8 cellular contexts compared by ENCODE assay signal in genomic region chr17:60524463-60525346, GRCh38. TPM values are rescaled to one million over a fixed set of nuclear protein-coding genes. Genes with fewer than 3 reads are reported as not detected.
DNase-seq lines count a peak whose midpoint lies in the region; ATAC-seq and TF ChIP-seq lines count a peak whose summit lies in the region.

No MANE protein-coding gene starts in this region.

- no peak overlapping the region for H3K23ac ChIP-seq in neuronal stem cell (ENCODE audit: low read depth, low read length, poor library complexity)

- intact Hi-C loops in activated CD4-positive, alpha-beta T cell treated with anti-CD3 and anti-CD28 coated beads, Interleukin-2, amount 10 ng/mL, durations not matched to agents 24 days and 14 days (cut with micrococcal nuclease) = loop anchor here (2.0 to 5.0 kb wide), 5 partner anchors 76 to 447 kb away; partner anchors contain the start of genes BCAS3, HEATR6, PPM1D and USP32

- no peak overlapping the region for H4K91ac ChIP-seq in neuronal stem cell (ENCODE audit: low read depth, low read length, poor library complexity)

- H3K36me3 Mint-ChIP-seq in activated CD4-positive, alpha-beta T cell treated with anti-CD3 and anti-CD28 coated beads, Interleukin-2, amount 10 ng/mL, durations not matched to agents 24 days and 14 days (ENCODE audit: low read depth) = peaks cover 16% of the 10 kb centered on the region

- no peak overlapping the region for H3K9ac ChIP-seq in neuronal stem cell (ENCODE audit: low read depth, low read length, poor library complexity)

- H3K9me3 ChIP-seq in esophagus (ENCODE audit: control insufficient read depth in 2 of 2, insufficient read depth in 1 of 2, low read depth in 1 of 2, low read length in 1 of 2) = no peaks in the 10 kb centered on the region
- peaks cover 0 to 11% of the 10 kb centered on the region in 2 donors for H3K9me3 ChIP-seq in neuronal stem cell (replicated peaks in 1 of 2; ENCODE audit: control insufficient read depth in 2 of 2, insufficient read depth in 1 of 2, low read depth in 1 of 2, low read length in 2 of 2)

- ATAC-seq in HG03442 (IDR thresholded peaks at IDR 0.05; ENCODE audit: unreplicated experiment) (no peak), HG03354 (IDR thresholded peaks at IDR 0.05; ENCODE audit: poor library complexity, severe bottlenecking, unreplicated experiment) (no peak)

- H3K4me1 Mint-ChIP-seq in activated CD4-positive, alpha-beta T cell treated with anti-CD3 and anti-CD28 coated beads, Interleukin-2, amount 10 ng/mL, durations not matched to agents 24 days and 14 days = peaks cover 36% of the 10 kb centered on the region

- H3K4ac ChIP-seq in neuronal stem cell (ENCODE audit: low read length) = no peak overlapping the region

- H2BK120ac ChIP-seq in neuronal stem cell (ENCODE audit: low read depth, low read length) = no peak overlapping the region

- peak overlapping the region; percentile 82 for H3K4me2 ChIP-seq in neuronal stem cell (ENCODE audit: insufficient read depth, low read length, poor library complexity, severe bottlenecking)

- CTCF ChIA-PET in RWPE1 (lab: Yijun Ruan, JAX) = interaction anchor here (0.8 to 1.6 kb wide), 4 partner anchors 11 to 75 kb away, joined by 3 to 6 read pairs (median 4); partner anchors contain the start of gene PPM1D

- H3K9me3 Mint-ChIP-seq in activated CD4-positive, alpha-beta T cell treated with anti-CD3 and anti-CD28 coated beads, Interleukin-2, amount 10 ng/mL, durations not matched to agents 24 days and 14 days = no peaks in the 10 kb centered on the region

- H3K36me3 ChIP-seq in esophagus (ENCODE audit: control insufficient read depth in 2 of 2, insufficient read depth in 2 of 2, low read length in 1 of 2) (peaks cover 1 to 2% of the 10 kb centered on the region in 2 donors), neuronal stem cell (replicated peaks in 1 of 2; ENCODE audit: control insufficient read depth in 2 of 2, insufficient read depth in 2 of 2, low read length in 2 of 2) (peaks cover 0 to 35% of the 10 kb centered on the region in 2 donors)

- no peak for DNase-seq in activated CD4-positive, alpha-beta T cell treated with anti-CD3 and anti-CD28 coated beads, Interleukin-2, amount 10 ng/mL, durations not matched to agents 24 days and 14 days
- DNase-seq in activated CD4-positive, alpha-beta T cell treated with anti-CD3 and anti-CD28 coated beads for 1 hour = no peak
- DNase-seq in RWPE1 (ENCODE audit: low spot score) = no peak
- DNase-seq in neuronal stem cell (ENCODE audit: low spot score) = no peak
- no peak for DNase-seq in NCI-H2029 treated with DMSO at 0.1 percent for 48 hours (lab: John Stamatoyannopoulos, UW)

- H3K27me3 ChIP-seq in esophagus (ENCODE audit: control insufficient read depth in 1 of 2, insufficient read depth in 2 of 2, low read length in 2 of 2) (no peaks in the 10 kb centered on the region), neuronal stem cell (ENCODE audit: control insufficient read depth in 3 of 3, insufficient read depth in 3 of 3, low read depth in 1 of 3, low read length in 3 of 3) (no peaks in the 10 kb centered on the region)

- peaks cover 6% of the 10 kb centered on the region for H3K79me1 ChIP-seq in neuronal stem cell (ENCODE audit: low read depth, low read length)

- H4K8ac ChIP-seq in neuronal stem cell (ENCODE audit: low read depth, low read length) = no peak overlapping the region

- no peaks in the 10 kb centered on the region for H3K27me3 Mint-ChIP-seq in activated CD4-positive, alpha-beta T cell treated with anti-CD3 and anti-CD28 coated beads, Interleukin-2, amount 10 ng/mL, durations not matched to agents 24 days and 14 days

- H2AK5ac ChIP-seq in neuronal stem cell (ENCODE audit: low read depth, low read length) = no peak overlapping the region

- POLR2A ChIA-PET in RWPE1 (lab: Yijun Ruan, JAX; ENCODE audit: low non-redundant PET) = no interaction called here

- 10 to 14% methylated on average over 9 of the region's 9 CpGs for WGBS in esophagus, 2 donors
- no CpG with 5 or more reads among the region's 9 CpGs for WGBS in neuronal stem cell (ENCODE audit: extremely low coverage in 2 of 2, insufficient read length in 2 of 2, insufficient replicate concordance in 1 of 2), 2 donors

- no peak overlapping the region for H2BK15ac ChIP-seq in neuronal stem cell (ENCODE audit: low read length)

- H2BK12ac ChIP-seq in neuronal stem cell (ENCODE audit: low read length) = no peak overlapping the region

- H2AFZ ChIP-seq in neuronal stem cell (ENCODE audit: low read length) = peak overlapping the region; percentile 99

- H3K4me1 ChIP-seq in esophagus (ENCODE audit: control insufficient read depth in 2 of 2, insufficient read depth in 2 of 2, low read length in 1 of 2) (peaks cover 0 to 3% of the 10 kb centered on the region in 2 donors), neuronal stem cell (ENCODE audit: control insufficient read depth in 2 of 2, insufficient read depth in 1 of 2, low read depth in 1 of 2, low read length in 2 of 2) (peaks cover 0 to 5% of the 10 kb centered on the region in 2 donors)

- no peak overlapping the region for H2BK5ac ChIP-seq in neuronal stem cell (ENCODE audit: low read length)

- H3K14ac ChIP-seq in neuronal stem cell (ENCODE audit: low read length) = no peak overlapping the region

- H3K4me3 ChIP-seq in esophagus (ENCODE audit: low read depth in 1 of 2, low read length in 2 of 2) = peak overlapping the region; percentile 77 to 98
- H3K4me3 ChIP-seq in neuronal stem cell (ENCODE audit: low read length in 2 of 2) = peak overlapping the region; percentile 95 to 99

- peak overlapping the region; percentile 97 for H3K27ac Mint-ChIP-seq in activated CD4-positive, alpha-beta T cell treated with anti-CD3 and anti-CD28 coated beads, Interleukin-2, amount 10 ng/mL, durations not matched to agents 24 days and 14 days

- no peak overlapping the region for H3K18ac ChIP-seq in neuronal stem cell (ENCODE audit: low read length)

- H3K4me3 Mint-ChIP-seq in activated CD4-positive, alpha-beta T cell treated with anti-CD3 and anti-CD28 coated beads, Interleukin-2, amount 10 ng/mL, durations not matched to agents 24 days and 14 days = peak overlapping the region; percentile 97

- H3K27ac ChIP-seq in RWPE1 = peak overlapping the region; percentile 97
- peak overlapping the region; percentile 99 to 100 for H3K27ac ChIP-seq in esophagus (ENCODE audit: low read depth in 2 of 2, low read length in 1 of 2)
- H3K27ac ChIP-seq in neuronal stem cell (replicated peaks; ENCODE audit: low read length) = no peak overlapping the region

- no peak for TF ChIP-seq CTCF in RWPE1 (conservative IDR thresholded peaks at IDR 0.05; ENCODE audit: low read depth)

RNA-seq across cellular contexts. Expression of gene APPBP2, which starts 1.3 kb away (rescaled TPM):
- 21.4 and 25.1 TPM in 2 replicates for total RNA-seq in activated CD4-positive, alpha-beta T cell treated with anti-CD3 and anti-CD28 coated beads, Interleukin-2, amount 10 ng/mL, durations not matched to agents 24 days and 14 days
- polyA plus RNA-seq in esophagus = 1 to 10 TPM; 4.4 to 5.3 TPM
- 14.1 TPM for polyA plus RNA-seq in neuronal stem cell (2013, experiment 1 of 2)
- polyA plus RNA-seq in neuronal stem cell (2013, experiment 2 of 2) = 14.4 TPM
